ENCODE assay signal across 9 cellular contexts in the genomic region with DNA sequence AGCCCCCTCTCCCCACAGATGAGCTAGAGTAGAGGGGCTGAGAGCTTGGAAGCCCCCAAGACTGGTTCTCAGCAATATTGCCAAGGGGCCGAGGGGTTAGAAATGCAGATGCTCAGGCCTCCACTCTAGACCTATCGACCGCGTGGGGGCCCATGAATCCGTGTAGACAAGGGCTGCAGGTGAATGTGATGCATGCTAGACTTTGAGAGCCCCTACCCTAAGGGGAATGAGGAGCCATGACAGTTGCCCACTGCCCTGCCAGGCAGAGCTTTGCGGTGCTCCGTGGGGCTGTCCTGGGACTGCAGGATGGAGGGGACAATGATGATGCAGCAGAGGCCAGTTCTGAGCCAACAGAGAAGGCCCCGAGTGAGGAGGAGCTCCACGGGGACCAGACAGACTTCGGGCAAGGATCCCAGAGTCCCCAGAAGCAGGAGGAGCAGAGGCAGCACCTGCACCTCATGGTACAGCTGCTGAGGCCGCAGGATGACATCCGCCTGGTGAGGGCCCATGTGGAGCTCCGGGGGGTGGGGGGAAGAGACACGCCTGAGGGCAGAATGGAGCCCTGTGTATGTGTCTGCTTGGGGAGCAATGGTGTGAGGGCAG. TPM values are rescaled to one million over a fixed set of nuclear protein-coding genes. Genes with fewer than 3 reads are reported as not detected.
A peak's percentile ranks its signal among the peaks of the same experiment; 100 is the strongest.
DNase-seq lines count a peak whose midpoint lies in the region; ATAC-seq, FAIRE-seq and TF ChIP-seq lines count a peak whose summit lies in the region.
"Had no signal": no experiment of that assay in that cellular context is flagged by ENCODE, and none has a peak within 500 bp of the region (broad histone marks: within the 10 kb centered on the region; RNA-seq: fewer than 3 reads in every experiment).

No MANE protein-coding gene starts in this region.

- CTCF ChIA-PET in MCF 10A (lab: Yijun Ruan, JAX), result interaction anchor here (0.7 to 1.5 kb wide), 5 partner anchors 9 to 38 kb away, joined by 3 to 8 read pairs (median 3); a partner anchor contains a TSS

- ATAC-seq in activated T-cell treated with anti-CD3 and anti-CD28 coated beads, Interleukin-2, amount 50 U/mL, for 72 hours (replicated peaks in 1 of 2), result no peak
- ATAC-seq in right lobe of liver (no peak), thoracic aorta (ENCODE audit: insufficient number of reproducible peaks, low FRiP score, low read depth) (no peak), HG03280 (IDR thresholded peaks at IDR 0.05; ENCODE audit: unreplicated experiment) (no peak)

- WGBS in right lobe of liver (ENCODE audit: insufficient coverage, low coverage, low lambda C conversion rate, missing lambda C conversion rate), result 80% methylated on average over 6 of the region's 14 CpGs

- no peak overlapping the region for H3K27ac Mint-ChIP-seq in activated T-cell treated with anti-CD3 and anti-CD28 coated beads, Interleukin-2, amount 50 U/mL, for 72 hours
- H3K27ac Mint-ChIP-seq in MCF 10A (ENCODE audit: low read depth, unreplicated experiment), result no peak overlapping the region
- H3K27ac Mint-ChIP-seq: memory B cell had no signal

- H3K27ac ChIP-seq in right lobe of liver, result no peak overlapping the region
- H3K27ac ChIP-seq in thoracic aorta, result peak overlapping the region; percentile 58 to 76

- DNase-seq in activated T-cell treated with anti-CD3 and anti-CD28 coated beads, Interleukin-2, amount 50 U/mL, for 72 hours, result no peak
- DNase-seq in activated T-cell treated with anti-CD3 and anti-CD28 coated beads, Interleukin-2, amount 50 U/mL, for 48 hours, result no peak
- DNase-seq in MCF 10A (ENCODE audit: unreplicated experiment) (no peak), right lobe of liver (peak in 2 of 3 donors; percentile 49 to 55), thoracic aorta (ENCODE audit: low spot score) (no peak), NCI-H1092 (lab: John Stamatoyannopoulos, UW) (no peak), GM12892 (ENCODE audit: insufficient read length) (no peak)

- H3K27me3 ChIP-seq in right lobe of liver, result no peaks in the 10 kb centered on the region
- no peaks in the 10 kb centered on the region for H3K27me3 ChIP-seq in thoracic aorta (replicated peaks; ENCODE audit: insufficient read depth)

- no TSS peak for BruUV-seq in MCF 10A (replicated peaks; lab: Mats Ljungman, UMichigan)

- peak overlapping the region; percentile 67 to 74 for H3K4me3 Mint-ChIP-seq in activated T-cell treated with anti-CD3 and anti-CD28 coated beads, Interleukin-2, amount 50 U/mL, for 72 hours
- H3K4me3 Mint-ChIP-seq in MCF 10A (ENCODE audit: unreplicated experiment), result peak overlapping the region; percentile 70
- H3K4me3 Mint-ChIP-seq: memory B cell had no signal

- H3K4me1 ChIP-seq in right lobe of liver (peaks cover 0 to 22% (median 8%) of the 10 kb centered on the region in 4 donors), thoracic aorta (ENCODE audit: control insufficient read depth in 1 of 2, low read depth in 2 of 2) (peaks cover 11 to 22% of the 10 kb centered on the region in 2 donors)

- H3K9me3 ChIP-seq in right lobe of liver (no peaks in the 10 kb centered on the region), thoracic aorta (no peaks in the 10 kb centered on the region)

- TF ChIP-seq CTCF in MCF 10A (IDR thresholded peaks at IDR 0.05; ENCODE audit: unreplicated experiment), result no peak
- no peak for TF ChIP-seq CTCF in right lobe of liver (IDR thresholded peaks at IDR 0.05)
- TF ChIP-seq CTCF in thoracic aorta (IDR thresholded peaks at IDR 0.05), result no peak

- H3K4me3 ChIP-seq in right lobe of liver (peak overlapping the region; percentile 93 to 99 (median 96)), thoracic aorta (peak overlapping the region; percentile 100)

- H3K9me3 Mint-ChIP-seq in activated T-cell treated with anti-CD3 and anti-CD28 coated beads, Interleukin-2, amount 50 U/mL, for 72 hours, result no peaks in the 10 kb centered on the region
- H3K9me3 Mint-ChIP-seq in MCF 10A (ENCODE audit: unreplicated experiment), result no peaks in the 10 kb centered on the region
- H3K9me3 Mint-ChIP-seq: memory B cell had no signal

- intact Hi-C loops in MCF 10A (cut with micrococcal nuclease), result no loop called here
- intact Hi-C loops in right lobe of liver (cut with DNase I), result loop anchor here in 1 of 2 donors (5.0 kb wide), 1 partner anchor 32 kb away; no protein-coding TSS in a partner anchor

- H3K27me3 Mint-ChIP-seq in activated T-cell treated with anti-CD3 and anti-CD28 coated beads, Interleukin-2, amount 50 U/mL, for 72 hours (ENCODE audit: low read depth), result no peaks in the 10 kb centered on the region
- no peaks in the 10 kb centered on the region for H3K27me3 Mint-ChIP-seq in MCF 10A (ENCODE audit: insufficient read depth, unreplicated experiment)
- H3K27me3 Mint-ChIP-seq: memory B cell had no signal

- H3K36me3 Mint-ChIP-seq in activated T-cell treated with anti-CD3 and anti-CD28 coated beads, Interleukin-2, amount 50 U/mL, for 72 hours (ENCODE audit: insufficient read depth in 2 of 2), result no peaks in the 10 kb centered on the region
- peaks cover 31% of the 10 kb centered on the region for H3K36me3 Mint-ChIP-seq in MCF 10A (ENCODE audit: insufficient read depth, unreplicated experiment)

- no peaks in the 10 kb centered on the region for H3K4me1 Mint-ChIP-seq in activated T-cell treated with anti-CD3 and anti-CD28 coated beads, Interleukin-2, amount 50 U/mL, for 72 hours (ENCODE audit: low read depth)
- H3K4me1 Mint-ChIP-seq in MCF 10A (ENCODE audit: insufficient read depth, unreplicated experiment), result peaks cover 11% of the 10 kb centered on the region
- H3K4me1 Mint-ChIP-seq: memory B cell had no signal

- FAIRE-seq in GM12892 (lab: Jason Lieb, UNC), result no peak

- TF ChIP-seq POLR2A in right lobe of liver (IDR thresholded peaks at IDR 0.05) (no peak), GM12892 (IDR thresholded peaks at IDR 0.05; ENCODE audit: low read depth, low read length) (no peak)

- POLR2A ChIA-PET in MCF 10A (lab: Yijun Ruan, JAX), result interaction anchor here (0.6 to 5.7 kb wide), 5 partner anchors 12 to 232 kb away, joined by 3 to 107 read pairs (median 36); a partner anchor contains a TSS

- H3K36me3 ChIP-seq in right lobe of liver (peaks cover 0 to 17% (median 1%) of the 10 kb centered on the region in 4 donors), thoracic aorta (peaks cover 34% of the 10 kb centered on the region)

RNA-seq across cellular contexts. Expression of a gene that starts 1.3 kb away (rescaled TPM):
- 10 to 100 TPM; 13.3 to 20.3 TPM for total RNA-seq in activated T-cell treated with anti-CD3 and anti-CD28 coated beads, Interleukin-2, amount 50 U/mL, for 72 hours
- total RNA-seq in MCF 10A (2022) (31.7 and 38.0 TPM in 2 replicates), right lobe of liver (10 to 100 TPM; 10.9 to 17.9 (median 14.5) TPM), thoracic aorta (10 to 100 TPM; 39.4 to 59.0 TPM)
- 0.30 TPM for polyA plus RNA-seq in GM12892 (2012; ENCODE audit: missing spikeins)

RNA-seq across cellular contexts. Expression of a gene that starts 15.5 kb away (rescaled TPM):
- 10 to 100 TPM; 78.5 to 90.9 TPM for total RNA-seq in activated T-cell treated with anti-CD3 and anti-CD28 coated beads, Interleukin-2, amount 50 U/mL, for 72 hours
- total RNA-seq in MCF 10A (2022) (39.7 and 46.2 TPM in 2 replicates), right lobe of liver (10 to 100 TPM in 4 of 6 experiments, 1 to 10 TPM in 2; 7.7 to 14.1 (median 10.4) TPM), thoracic aorta (100 to 1,000 TPM in 1 of 2 donors, 10 to 100 TPM in 1; 66.6 to 101 TPM)
- 22.1 TPM for polyA plus RNA-seq in GM12892 (2012; ENCODE audit: missing spikeins)

RNA-seq across cellular contexts. Expression of a gene that starts 38.3 kb away (rescaled TPM):
- total RNA-seq in activated T-cell treated with anti-CD3 and anti-CD28 coated beads, Interleukin-2, amount 50 U/mL, for 72 hours, result 100 to 1,000 TPM; 379 to 422 TPM
- total RNA-seq in MCF 10A (2022), result 48.1 and 50.1 TPM in 2 replicates
- 10 to 100 TPM; 24.5 to 43.9 (median 28.5) TPM for total RNA-seq in right lobe of liver
- total RNA-seq in thoracic aorta, result 10 to 100 TPM; 72.8 to 85.2 TPM
- 131 TPM for polyA plus RNA-seq in GM12892 (2012; ENCODE audit: missing spikeins)

RNA-seq across cellular contexts. Expression of a gene that starts 48.7 kb away (rescaled TPM):
- total RNA-seq in activated T-cell treated with anti-CD3 and anti-CD28 coated beads, Interleukin-2, amount 50 U/mL, for 72 hours, result 10 to 100 TPM; 68.5 to 74.1 TPM
- total RNA-seq in MCF 10A (2022) (54.8 and 79.9 TPM in 2 replicates), right lobe of liver (100 to 1,000 TPM in 2 of 6 experiments, 10 to 100 TPM in 4; 70.5 to 216 (median 97.9) TPM), thoracic aorta (100 to 1,000 TPM; 145 to 148 TPM)
- polyA plus RNA-seq in GM12892 (2012; ENCODE audit: missing spikeins), result 75.6 TPM

Comparison
In these comparisons a context has a peak if more than half of its experiments do, and no peak if none do; other contexts are left out.
1. DNase-seq: peak in right lobe of liver (2 of 3); none in activated T-cell treated with anti-CD3 and anti-CD28 coated beads, Interleukin-2, amount 50 U/mL, for 72 hours (0 of 2), activated T-cell treated with anti-CD3 and anti-CD28 coated beads, Interleukin-2, amount 50 U/mL, for 48 hours (0 of 2), MCF 10A (single experiment), thoracic aorta (single experiment), NCI-H1092 (single experiment) and GM12892 (single experiment).
2. H3K27ac ChIP-seq: peak in thoracic aorta (2 of 2); none in right lobe of liver (0 of 3).